ENCODE assay signal across 19 cellular contexts in the genomic region with DNA sequence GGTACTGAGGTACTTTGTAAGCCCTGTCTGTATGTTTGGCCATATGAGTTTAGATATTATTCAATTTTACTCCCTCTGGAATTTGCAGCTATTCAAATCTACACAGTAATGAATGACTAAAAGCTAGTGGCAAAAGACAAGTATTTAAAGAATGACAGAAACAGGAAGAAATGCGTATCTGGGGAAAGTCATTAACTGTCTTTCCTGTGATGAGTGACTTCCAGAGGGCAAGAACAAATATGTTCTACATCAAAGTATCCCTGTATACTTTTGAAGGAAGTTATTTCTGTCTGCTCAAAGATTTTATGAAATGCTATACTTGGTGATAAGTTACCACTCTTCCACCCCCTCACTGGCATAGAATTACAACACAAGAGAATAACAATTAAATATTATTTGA.
DNase-seq lines count a peak whose midpoint lies in the region; ATAC-seq, FAIRE-seq and TF ChIP-seq lines count a peak whose summit lies in the region.
"Had no signal": no experiment of that assay in that cellular context is flagged by ENCODE, and none has a peak within 500 bp of the region (broad histone marks: within the 10 kb centered on the region; RNA-seq: fewer than 3 reads in every experiment).

No MANE protein-coding gene starts in this region.

- no peak for TF ChIP-seq CTCF in HEK293 (tag by site-specific recombination; IDR thresholded peaks at IDR 0.05)
- no peak for TF ChIP-seq CTCF in astrocyte (IDR thresholded peaks at IDR 0.05; ENCODE audit: insufficient read depth, low read depth, low read length)

- peak overlapping the region; percentile 59 for H3K4me2 ChIP-seq in astrocyte (ENCODE audit: low read length)

- no peaks in the 10 kb centered on the region for H3K36me3 Mint-ChIP-seq in astrocyte (ENCODE audit: low read depth, unreplicated experiment)
- H3K36me3 Mint-ChIP-seq: stimulated activated naive B cell treated with anti-CD40 and anti-IgM and Interleukin-4, amounts not matched to agents 10 μg/mL and 1 μg/mL and 100 μg/mL, for 72 hours had no signal

- no peak overlapping the region for H2AFZ ChIP-seq in astrocyte (ENCODE audit: low read depth, low read length)

- H3K4me1 ChIP-seq in HEK293 (ENCODE audit: control insufficient read depth, insufficient read depth, low read length) (peaks cover 21% of the 10 kb centered on the region), astrocyte (ENCODE audit: insufficient read depth, low read length) (peaks cover 31% of the 10 kb centered on the region)
- H3K4me1 ChIP-seq: gastrocnemius medialis had no signal

- H3K27ac Mint-ChIP-seq in astrocyte (ENCODE audit: unreplicated experiment) = peak overlapping the region; percentile 97
- H3K27ac Mint-ChIP-seq: activated CD8-positive, alpha-beta T cell treated with anti-CD3 and anti-CD28 coated beads for 36 hours; activated T-helper 17 cell treated with anti-CD3 and anti-CD28 coated beads, Interleukin-2, amount 50 U/mL, for 72 hours; stimulated activated naive B cell treated with anti-CD40 and anti-IgM and Interleukin-4, amounts not matched to agents 10 μg/mL and 1 μg/mL and 100 μg/mL, for 72 hours had no signal

- FAIRE-seq in astrocyte (lab: Jason Lieb, UNC) = peak; percentile 86

- CTCF ChIA-PET in HEK293 (lab: Yijun Ruan, JAX) = interaction anchor here (1.0 kb wide), 1 partner anchor 126 kb away, joined by 4 read pairs; no protein-coding TSS in a partner anchor

- H3K27ac ChIP-seq in HEK293 (ENCODE audit: extremely low read depth, low read depth, low read length) = no peak overlapping the region
- peak overlapping the region; percentile 85 for H3K27ac ChIP-seq in astrocyte (ENCODE audit: low read depth, low read length)
- H3K27ac ChIP-seq: gastrocnemius medialis, sigmoid colon, upper lobe of left lung had no signal

- no peaks in the 10 kb centered on the region for H4K20me1 ChIP-seq in astrocyte (ENCODE audit: insufficient read depth, low read length)

- H3K36me3 ChIP-seq in HEK293 (ENCODE audit: control insufficient read depth in 2 of 2, insufficient read depth in 1 of 2, low read length in 2 of 2) (no peaks in the 10 kb centered on the region), astrocyte (ENCODE audit: insufficient read depth, low read length) (no peaks in the 10 kb centered on the region)
- H3K36me3 ChIP-seq: gastrocnemius medialis, sigmoid colon, upper lobe of left lung had no signal

- H3K9me3 ChIP-seq in HEK293 (ENCODE audit: control insufficient read depth, insufficient read depth, low read depth, low read length) (no peaks in the 10 kb centered on the region), astrocyte (ENCODE audit: insufficient read depth, low read depth, low read length) (no peaks in the 10 kb centered on the region)
- H3K9me3 ChIP-seq: gastrocnemius medialis, sigmoid colon, upper lobe of left lung had no signal

- H3K79me2 ChIP-seq in astrocyte (ENCODE audit: insufficient read depth, low read length) = no peaks in the 10 kb centered on the region

- POLR2A ChIA-PET in HEK293 (lab: Yijun Ruan, JAX) = no interaction called here

- DNase-seq in A172 (ENCODE audit: low spot score) (peak; percentile 87), astrocyte (ENCODE audit: low read depth) (peak; percentile 69), glomerular visceral epithelial cell (ENCODE audit: extremely low spot score) (peak; percentile 8), NCI-H2081 (lab: John Stamatoyannopoulos, UW) (no peak)
- DNase-seq: activated CD8-positive, alpha-beta T cell treated with anti-CD3 and anti-CD28 coated beads for 36 hours; aorta; gastrocnemius medialis; mesendoderm; MM.1S; NCI-H82; sigmoid colon; stimulated activated naive B cell treated with anti-CD40 and anti-IgM and Interleukin-4, amounts not matched to agents 10 μg/mL and 1 μg/mL and 100 μg/mL, for 72 hours; upper lobe of left lung had no signal

- H3K4me3 ChIP-seq in HEK293 (ENCODE audit: low read depth, low read length) (no peak overlapping the region), astrocyte (ENCODE audit: insufficient read depth, low read depth, low read length) (no peak overlapping the region)
- H3K4me3 ChIP-seq: gastrocnemius medialis, sigmoid colon, upper lobe of left lung had no signal

- no peaks in the 10 kb centered on the region for H3K27me3 ChIP-seq in astrocyte (ENCODE audit: insufficient read depth, low read length)
- H3K27me3 ChIP-seq: gastrocnemius medialis, sigmoid colon, upper lobe of left lung had no signal

- no peak overlapping the region for H3K4me3 Mint-ChIP-seq in astrocyte (ENCODE audit: unreplicated experiment)
- H3K4me3 Mint-ChIP-seq: activated CD8-positive, alpha-beta T cell treated with anti-CD3 and anti-CD28 coated beads for 36 hours; activated T-helper 17 cell treated with anti-CD3 and anti-CD28 coated beads, Interleukin-2, amount 50 U/mL, for 72 hours; stimulated activated naive B cell treated with anti-CD40 and anti-IgM and Interleukin-4, amounts not matched to agents 10 μg/mL and 1 μg/mL and 100 μg/mL, for 72 hours had no signal

- H3K9me3 Mint-ChIP-seq in astrocyte (ENCODE audit: unreplicated experiment) = no peaks in the 10 kb centered on the region

- no peak for ATAC-seq in GM18858 (IDR thresholded peaks at IDR 0.05; ENCODE audit: unreplicated experiment)
- ATAC-seq in GM19455 (IDR thresholded peaks at IDR 0.05; ENCODE audit: unreplicated experiment) = no peak
- ATAC-seq in HG02870 (IDR thresholded peaks at IDR 0.05; ENCODE audit: unreplicated experiment) = no peak
- ATAC-seq: activated CD8-positive, alpha-beta T cell treated with anti-CD3 and anti-CD28 coated beads for 36 hours; activated T-helper 17 cell treated with anti-CD3 and anti-CD28 coated beads, Interleukin-2, amount 50 U/mL, for 72 hours; gastrocnemius medialis; Right ventricle myocardium inferior; stimulated activated naive B cell treated with anti-CD40 and anti-IgM and Interleukin-4, amounts not matched to agents 10 μg/mL and 1 μg/mL and 100 μg/mL, for 72 hours had no signal

- H3K27me3 Mint-ChIP-seq in astrocyte (ENCODE audit: low read depth, unreplicated experiment) = no peaks in the 10 kb centered on the region
- H3K27me3 Mint-ChIP-seq: activated CD8-positive, alpha-beta T cell treated with anti-CD3 and anti-CD28 coated beads for 36 hours; activated T-helper 17 cell treated with anti-CD3 and anti-CD28 coated beads, Interleukin-2, amount 50 U/mL, for 72 hours; stimulated activated naive B cell treated with anti-CD40 and anti-IgM and Interleukin-4, amounts not matched to agents 10 μg/mL and 1 μg/mL and 100 μg/mL, for 72 hours had no signal

- peaks cover 47% of the 10 kb centered on the region for H3K4me1 Mint-ChIP-seq in astrocyte (ENCODE audit: low read depth, unreplicated experiment)
- H3K4me1 Mint-ChIP-seq: activated T-helper 17 cell treated with anti-CD3 and anti-CD28 coated beads, Interleukin-2, amount 50 U/mL, for 72 hours; stimulated activated naive B cell treated with anti-CD40 and anti-IgM and Interleukin-4, amounts not matched to agents 10 μg/mL and 1 μg/mL and 100 μg/mL, for 72 hours had no signal

- no peak overlapping the region for H3K9ac ChIP-seq in astrocyte (ENCODE audit: low read length)

TF ChIP-seq in HEK293, 187 proteins besides CTCF, POLR2A, EP300 and RAD21:
- TF ChIP-seq ZNF664 (tag by site-specific recombination; IDR thresholded peaks at IDR 0.05) = no peak
- TF ChIP-seq SP7 (tag by site-specific recombination; IDR thresholded peaks at IDR 0.05) = 0 out of 2 replicates have a peak, but pooled peaks have one; percentile 11

Comparison
In these comparisons a context has a peak if more than half of its experiments do, and no peak if none do; other contexts are left out.
1. DNase-seq: peak in A172 (single experiment), astrocyte (single experiment) and glomerular visceral epithelial cell (single experiment); none in NCI-H2081 (0 of 2).